ENCODE assay signal across 8 cellular contexts in the genomic region with DNA sequence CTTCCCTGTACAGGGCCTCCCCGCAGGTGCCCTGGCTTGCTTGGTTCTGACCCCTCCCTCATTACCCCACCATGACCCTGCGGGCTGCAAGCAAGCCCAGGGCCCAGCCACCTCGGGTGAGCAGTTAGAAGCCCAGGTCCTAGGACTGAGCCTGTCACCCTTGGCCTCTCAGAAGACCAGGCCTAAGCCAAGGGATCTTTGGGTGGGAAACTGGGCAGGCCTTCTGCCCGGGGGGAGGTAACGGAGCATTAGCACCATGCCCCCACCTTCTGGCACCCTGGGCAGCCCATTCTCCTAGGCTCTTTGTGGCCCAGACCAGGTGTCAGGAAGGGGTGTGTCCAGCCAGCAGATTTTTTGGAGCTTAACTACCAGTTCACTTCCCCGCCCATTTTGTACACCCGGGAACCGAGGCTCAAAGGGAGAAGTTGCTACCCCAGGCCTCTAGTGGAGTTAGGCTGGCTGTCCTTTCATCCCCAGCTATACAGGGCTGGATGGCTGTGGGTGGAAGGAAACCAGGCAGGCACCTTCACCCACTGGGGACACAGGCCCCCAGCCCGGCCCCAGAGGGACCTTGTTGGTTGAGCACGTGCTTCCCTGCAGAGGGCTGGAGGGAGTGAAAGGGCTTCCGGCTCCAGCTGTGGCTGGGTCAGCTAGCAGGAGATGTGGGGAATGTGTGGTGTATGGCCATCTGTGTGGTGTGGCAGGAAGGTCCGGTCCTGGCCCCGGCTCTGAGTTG. TPM values are rescaled to one million over a fixed set of nuclear protein-coding genes. Genes with fewer than 3 reads are reported as not detected.
A peak's percentile ranks its signal among the peaks of the same experiment; 100 is the strongest.
DNase-seq lines count a peak whose midpoint lies in the region; ATAC-seq and TF ChIP-seq lines count a peak whose summit lies in the region.

No MANE protein-coding gene starts in this region.

- peak overlapping the region; percentile 77 to 84 (median 81) for H3K4me3 ChIP-seq in stomach

- intact Hi-C loops in stomach (cut with DNase I; ENCODE audit: low total_unique reads): no loop called here

- no peak for TF ChIP-seq CTCF in stomach (IDR thresholded peaks at IDR 0.05)

- TF ChIP-seq POLR2A in GM15510 (IDR thresholded peaks at IDR 0.05; ENCODE audit: borderline replicate concordance, extremely low read depth, insufficient read length) (peak; percentile 29), stomach (IDR thresholded peaks at IDR 0.05) (no peak)

- DNase-seq in NAMALWA (ENCODE audit: low spot score) (peak; percentile 86), iris pigment epithelial cell (ENCODE audit: low read depth) (peak; percentile 38), stomach (no peak), COLO829 (ENCODE audit: low spot score) (no peak)

- no peak for TF ChIP-seq EP300 in stomach (IDR thresholded peaks at IDR 0.05)

- H3K4me1 ChIP-seq in stomach: peaks cover 76 to 92% (median 84%) of the 10 kb centered on the region in 4 donors

- peak overlapping the region; percentile 18 for H3K27ac ChIP-seq in angular gyrus (ENCODE audit: low read depth, low read length)
- H3K27ac ChIP-seq in stomach: peak overlapping the region; percentile 85 to 95 (median 91)

- H3K36me3 ChIP-seq in stomach: no peaks in the 10 kb centered on the region

- WGBS in stomach, 5 donors: 2 to 5% (median 3%) methylated on average over 12 to 13 of the region's 13 CpGs

- no peaks in the 10 kb centered on the region for H3K27me3 ChIP-seq in stomach

- no peaks in the 10 kb centered on the region for H3K9me3 ChIP-seq in stomach

- ATAC-seq in GM18511 (IDR thresholded peaks at IDR 0.05; ENCODE audit: unreplicated experiment): no peak
- no peak for ATAC-seq in GM21390 (IDR thresholded peaks at IDR 0.05; ENCODE audit: unreplicated experiment)

RNA-seq across cellular contexts. Expression of a gene that starts 1.4 kb away (rescaled TPM):
- total RNA-seq in stomach: 10 to 100 TPM; 15.2 to 61.0 (median 20.7) TPM
- 10 to 100 TPM; 21.8 to 33.4 (median 26.2) TPM for polyA plus RNA-seq in stomach

RNA-seq across cellular contexts. Expression of a gene that starts 29.4 kb away (rescaled TPM):
- total RNA-seq in stomach: 10 to 100 TPM in 1 of 5 donors, 1 to 10 TPM in 1, not detected in 3; 5.9 to 83.5 TPM
- polyA plus RNA-seq in stomach: not detected

RNA-seq across cellular contexts. Expression of a gene that starts 34.6 kb away (rescaled TPM):
- not detected for total RNA-seq in stomach
- not detected for polyA plus RNA-seq in stomach

RNA-seq across cellular contexts. Expression of a gene that starts 43.2 kb away (rescaled TPM):
- 10 to 100 TPM in 2 of 5 donors, not detected in 3; 37.5 to 57.8 TPM for total RNA-seq in stomach
- 1 to 10 TPM in 1 of 3 donors, under 1 TPM in 1, not detected in 1; 0.61 to 1.4 TPM for polyA plus RNA-seq in stomach

RNA-seq across cellular contexts. Expression of a gene that starts 57.9 kb away (rescaled TPM):
- total RNA-seq in stomach: under 1 TPM in 3 of 5 donors, not detected in 2; 0.37 to 0.58 (median 0.43) TPM
- polyA plus RNA-seq in stomach: under 1 TPM in 1 of 3 donors, not detected in 2; 0.20 TPM

Comparison
In these comparisons a context has a peak if more than half of its experiments do, and no peak if none do; other contexts are left out.
1. DNase-seq: peak in NAMALWA (single experiment) and iris pigment epithelial cell (single experiment); none in stomach (single experiment) and COLO829 (single experiment).